ENCODE assay signal across 3 cellular contexts in the genomic region with DNA sequence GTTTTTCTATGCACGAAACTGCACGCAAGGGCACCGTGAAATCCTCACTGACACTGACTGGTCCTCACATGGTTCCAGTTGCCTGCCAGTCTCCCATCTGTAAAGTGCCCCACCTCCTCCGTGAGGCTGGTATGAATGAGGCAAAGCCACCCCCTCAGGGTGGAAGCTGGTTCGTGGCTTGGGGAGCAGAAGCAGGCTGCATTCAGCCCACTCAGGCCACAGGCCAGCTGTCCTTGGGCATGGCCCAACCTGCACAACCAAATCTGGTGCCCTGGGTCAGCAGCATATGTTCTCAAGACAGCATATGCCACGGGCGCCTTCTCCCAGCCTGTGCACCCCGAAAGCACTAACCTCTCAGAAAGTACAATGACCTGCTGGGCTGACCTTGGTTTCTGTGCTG.
TF ChIP-seq lines count a peak whose summit lies in the region.

No MANE protein-coding gene starts in this region.

TF ChIP-seq in SK-N-SH, 30 proteins besides CTCF, POLR2A, EP300 and RAD21 (continued from another document):
- TF ChIP-seq, protein P1, sequence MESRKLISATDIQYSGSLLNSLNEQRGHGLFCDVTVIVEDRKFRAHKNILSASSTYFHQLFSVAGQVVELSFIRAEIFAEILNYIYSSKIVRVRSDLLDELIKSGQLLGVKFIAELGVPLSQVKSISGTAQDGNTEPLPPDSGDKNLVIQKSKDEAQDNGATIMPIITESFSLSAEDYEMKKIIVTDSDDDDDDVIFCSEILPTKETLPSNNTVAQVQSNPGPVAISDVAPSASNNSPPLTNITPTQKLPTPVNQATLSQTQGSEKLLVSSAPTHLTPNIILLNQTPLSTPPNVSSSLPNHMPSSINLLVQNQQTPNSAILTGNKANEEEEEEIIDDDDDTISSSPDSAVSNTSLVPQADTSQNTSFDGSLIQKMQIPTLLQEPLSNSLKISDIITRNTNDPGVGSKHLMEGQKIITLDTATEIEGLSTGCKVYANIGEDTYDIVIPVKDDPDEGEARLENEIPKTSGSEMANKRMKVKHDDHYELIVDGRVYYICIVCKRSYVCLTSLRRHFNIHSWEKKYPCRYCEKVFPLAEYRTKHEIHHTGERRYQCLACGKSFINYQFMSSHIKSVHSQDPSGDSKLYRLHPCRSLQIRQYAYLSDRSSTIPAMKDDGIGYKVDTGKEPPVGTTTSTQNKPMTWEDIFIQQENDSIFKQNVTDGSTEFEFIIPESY (IDR thresholded peaks at IDR 0.05; ENCODE audit: borderline replicate concordance, low read depth): no peak
- TF ChIP-seq GABPA (IDR thresholded peaks at IDR 0.05; ENCODE audit: low read depth) (no peak), YY1 (IDR thresholded peaks at IDR 0.05; ENCODE audit: low read depth) (no peak)
- TF ChIP-seq, protein P2, sequence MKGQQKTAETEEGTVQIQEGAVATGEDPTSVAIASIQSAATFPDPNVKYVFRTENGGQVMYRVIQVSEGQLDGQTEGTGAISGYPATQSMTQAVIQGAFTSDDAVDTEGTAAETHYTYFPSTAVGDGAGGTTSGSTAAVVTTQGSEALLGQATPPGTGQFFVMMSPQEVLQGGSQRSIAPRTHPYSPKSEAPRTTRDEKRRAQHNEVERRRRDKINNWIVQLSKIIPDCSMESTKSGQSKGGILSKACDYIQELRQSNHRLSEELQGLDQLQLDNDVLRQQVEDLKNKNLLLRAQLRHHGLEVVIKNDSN (IDR thresholded peaks at IDR 0.05; ENCODE audit: borderline replicate concordance, low read depth): no peak

TF ChIP-seq in SK-N-SH treated with all-trans-retinoic acid at 6 μM for 48 hours, 23 proteins besides CTCF, POLR2A, EP300 and RAD21:
- TF ChIP-seq, protein P3, sequence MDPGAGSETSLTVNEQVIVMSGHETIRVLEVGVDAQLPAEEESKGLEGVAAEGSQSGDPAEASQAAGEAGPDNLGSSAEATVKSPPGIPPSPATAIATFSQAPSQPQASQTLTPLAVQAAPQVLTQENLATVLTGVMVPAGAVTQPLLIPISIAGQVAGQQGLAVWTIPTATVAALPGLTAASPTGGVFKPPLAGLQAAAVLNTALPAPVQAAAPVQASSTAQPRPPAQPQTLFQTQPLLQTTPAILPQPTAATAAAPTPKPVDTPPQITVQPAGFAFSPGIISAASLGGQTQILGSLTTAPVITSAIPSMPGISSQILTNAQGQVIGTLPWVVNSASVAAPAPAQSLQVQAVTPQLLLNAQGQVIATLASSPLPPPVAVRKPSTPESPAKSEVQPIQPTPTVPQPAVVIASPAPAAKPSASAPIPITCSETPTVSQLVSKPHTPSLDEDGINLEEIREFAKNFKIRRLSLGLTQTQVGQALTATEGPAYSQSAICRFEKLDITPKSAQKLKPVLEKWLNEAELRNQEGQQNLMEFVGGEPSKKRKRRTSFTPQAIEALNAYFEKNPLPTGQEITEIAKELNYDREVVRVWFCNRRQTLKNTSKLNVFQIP (CRISPR knock-in tag; IDR thresholded peaks at IDR 0.05; ENCODE audit: borderline replicate concordance, low read depth): no peak
- TF ChIP-seq OSR1 (CRISPR knock-in tag; IDR thresholded peaks at IDR 0.05): no peak
- TF ChIP-seq ZC3H10 (CRISPR knock-in tag; IDR thresholded peaks at IDR 0.05): no peak
- no peak for TF ChIP-seq TOX (CRISPR knock-in tag; IDR thresholded peaks at IDR 0.05; ENCODE audit: borderline replicate concordance)
- no peak for TF ChIP-seq ARNTL (CRISPR knock-in tag; IDR thresholded peaks at IDR 0.05; ENCODE audit: borderline replicate concordance, low read depth)
- TF ChIP-seq, protein P4, sequence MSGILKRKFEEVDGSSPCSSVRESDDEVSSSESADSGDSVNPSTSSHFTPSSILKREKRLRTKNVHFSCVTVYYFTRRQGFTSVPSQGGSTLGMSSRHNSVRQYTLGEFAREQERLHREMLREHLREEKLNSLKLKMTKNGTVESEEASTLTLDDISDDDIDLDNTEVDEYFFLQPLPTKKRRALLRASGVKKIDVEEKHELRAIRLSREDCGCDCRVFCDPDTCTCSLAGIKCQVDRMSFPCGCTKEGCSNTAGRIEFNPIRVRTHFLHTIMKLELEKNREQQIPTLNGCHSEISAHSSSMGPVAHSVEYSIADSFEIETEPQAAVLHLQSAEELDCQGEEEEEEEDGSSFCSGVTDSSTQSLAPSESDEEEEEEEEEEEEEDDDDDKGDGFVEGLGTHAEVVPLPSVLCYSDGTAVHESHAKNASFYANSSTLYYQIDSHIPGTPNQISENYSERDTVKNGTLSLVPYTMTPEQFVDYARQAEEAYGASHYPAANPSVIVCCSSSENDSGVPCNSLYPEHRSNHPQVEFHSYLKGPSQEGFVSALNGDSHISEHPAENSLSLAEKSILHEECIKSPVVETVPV (CRISPR knock-in tag; IDR thresholded peaks at IDR 0.05): no peak
- no peak for TF ChIP-seq ZNF8 (CRISPR knock-in tag; IDR thresholded peaks at IDR 0.05)
- TF ChIP-seq GLIS3 (CRISPR knock-in tag; IDR thresholded peaks at IDR 0.05): no peak
- TF ChIP-seq ISL1 (CRISPR knock-in tag; IDR thresholded peaks at IDR 0.05): no peak
- TF ChIP-seq BACH2 (CRISPR knock-in tag; IDR thresholded peaks at IDR 0.05; ENCODE audit: borderline replicate concordance): no peak
- TF ChIP-seq, protein P5, sequence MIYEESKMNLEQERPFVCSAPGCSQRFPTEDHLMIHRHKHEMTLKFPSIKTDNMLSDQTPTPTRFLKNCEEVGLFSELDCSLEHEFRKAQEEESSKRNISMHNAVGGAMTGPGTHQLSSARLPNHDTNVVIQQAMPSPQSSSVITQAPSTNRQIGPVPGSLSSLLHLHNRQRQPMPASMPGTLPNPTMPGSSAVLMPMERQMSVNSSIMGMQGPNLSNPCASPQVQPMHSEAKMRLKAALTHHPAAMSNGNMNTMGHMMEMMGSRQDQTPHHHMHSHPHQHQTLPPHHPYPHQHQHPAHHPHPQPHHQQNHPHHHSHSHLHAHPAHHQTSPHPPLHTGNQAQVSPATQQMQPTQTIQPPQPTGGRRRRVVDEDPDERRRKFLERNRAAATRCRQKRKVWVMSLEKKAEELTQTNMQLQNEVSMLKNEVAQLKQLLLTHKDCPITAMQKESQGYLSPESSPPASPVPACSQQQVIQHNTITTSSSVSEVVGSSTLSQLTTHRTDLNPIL (CRISPR knock-in tag; IDR thresholded peaks at IDR 0.05; ENCODE audit: low read depth): no peak
- no peak for TF ChIP-seq CSDC2 (CRISPR knock-in tag; IDR thresholded peaks at IDR 0.05)
- no peak for TF ChIP-seq ZNF70 (CRISPR knock-in tag; IDR thresholded peaks at IDR 0.05)
- TF ChIP-seq ESRRG (CRISPR knock-in tag; IDR thresholded peaks at IDR 0.05): no peak
- no peak for TF ChIP-seq ZNF565 (CRISPR knock-in tag; conservative IDR thresholded peaks at IDR 0.05; ENCODE audit: low read depth)
- TF ChIP-seq ZFP30 (CRISPR knock-in tag; IDR thresholded peaks at IDR 0.05): no peak
- no peak for TF ChIP-seq TCF4 (CRISPR knock-in tag; IDR thresholded peaks at IDR 0.05; ENCODE audit: borderline replicate concordance)
- no peak for TF ChIP-seq SNAI2 (CRISPR knock-in tag; IDR thresholded peaks at IDR 0.05)
- TF ChIP-seq PPARA (CRISPR knock-in tag; IDR thresholded peaks at IDR 0.05; ENCODE audit: borderline replicate concordance): no peak
TF ChIP-seq in SK-N-SH treated with all-trans-retinoic acid at 6 μM for 48 hours: peak in this region for 0.

TF ChIP-seq in K562, 482 proteins besides CTCF, POLR2A, EP300 and RAD21 (continued from another document):
- no peak for TF ChIP-seq MYC (IDR thresholded peaks at IDR 0.05; ENCODE audit: low read depth, low read length)
- no peak for TF ChIP-seq MYC (CRISPR knock-in tag; IDR thresholded peaks at IDR 0.05; ENCODE audit: borderline replicate concordance, low read depth)
